In the genomic region with DNA sequence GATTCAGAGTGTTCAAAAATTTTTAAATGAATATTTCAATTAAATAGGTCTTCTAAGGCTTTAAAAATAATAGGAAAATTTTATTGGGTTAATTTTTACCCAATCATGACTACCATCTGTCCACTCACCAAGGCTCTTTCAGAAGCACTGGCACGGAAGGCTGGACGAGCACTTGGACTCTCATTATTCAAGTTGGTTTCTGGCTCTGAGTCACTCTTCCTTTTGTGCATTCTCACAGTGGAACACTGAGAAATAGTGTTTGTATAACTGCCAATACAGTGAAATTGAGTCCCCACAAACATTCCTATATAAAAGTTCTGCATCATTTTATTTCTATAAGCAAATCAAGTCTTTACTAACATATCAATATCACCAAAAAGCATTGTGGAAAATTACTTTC, we compare ENCODE assay signal across 9 cellular contexts.
A peak's percentile ranks its signal among the peaks of the same experiment; 100 is the strongest.
DNase-seq lines count a peak whose midpoint lies in the region; ATAC-seq and TF ChIP-seq lines count a peak whose summit lies in the region.
"Had no signal": no experiment of that assay in that cellular context is flagged by ENCODE, and none has a peak within 500 bp of the region (broad histone marks: within the 10 kb centered on the region; RNA-seq: fewer than 3 reads in every experiment).

No MANE protein-coding gene starts in this region.

- no peaks in the 10 kb centered on the region for H3K4me1 ChIP-seq in BE2C

- intact Hi-C loops in left ventricle myocardium superior (cut with micrococcal nuclease) = no loop called here
- intact Hi-C loops in cardiac septum (cut with DNase I) = no loop called here

- H3K4me3 ChIP-seq in BE2C (ENCODE audit: low read depth, low read length) = no peak overlapping the region

- DNase-seq in left ventricle myocardium superior (peak; percentile 29), cardiac septum (ENCODE audit: low spot score) (no peak), astrocyte of the hippocampus (ENCODE audit: low read depth, low spot score) (peak; percentile 87), glomerular endothelial cell (ENCODE audit: extremely low read depth, low read depth, low spot score) (peak; percentile 58), NAMALWA (ENCODE audit: low spot score) (no peak), DMS114 treated with DMSO at 0.1 percent for 48 hours (lab: John Stamatoyannopoulos, UW; ENCODE audit: unreplicated experiment) (no peak), BE2C (no peak), GOT3 (lab: John Stamatoyannopoulos, UW) (no peak)
- DNase-seq: stimulated activated CD8-positive, alpha-beta memory T cell treated with anti-CD3 and anti-CD28 coated beads, Interleukin-4, amount 100 ng/mL, for 48 hours had no signal

- no peaks in the 10 kb centered on the region for H3K27me3 ChIP-seq in BE2C

- peak; percentile 50 for ATAC-seq in left ventricle myocardium superior

- no peaks in the 10 kb centered on the region for H3K9me3 ChIP-seq in BE2C

- no peaks in the 10 kb centered on the region for H3K36me3 ChIP-seq in BE2C

- TF ChIP-seq CTCF in BE2C (IDR thresholded peaks at IDR 0.05; ENCODE audit: low read depth, low read length) = no peak

Comparison
In these comparisons a context has a peak if more than half of its experiments do, and no peak if none do; other contexts are left out.
1. DNase-seq: peak in left ventricle myocardium superior (single experiment), astrocyte of the hippocampus (single experiment) and glomerular endothelial cell (single experiment); none in cardiac septum (single experiment), NAMALWA (single experiment), DMS114 treated with DMSO at 0.1 percent for 48 hours (single experiment), BE2C (single experiment) and GOT3 (single experiment).